Comparison of ENCODE assay signal across 9 cellular contexts in the genomic region with DNA sequence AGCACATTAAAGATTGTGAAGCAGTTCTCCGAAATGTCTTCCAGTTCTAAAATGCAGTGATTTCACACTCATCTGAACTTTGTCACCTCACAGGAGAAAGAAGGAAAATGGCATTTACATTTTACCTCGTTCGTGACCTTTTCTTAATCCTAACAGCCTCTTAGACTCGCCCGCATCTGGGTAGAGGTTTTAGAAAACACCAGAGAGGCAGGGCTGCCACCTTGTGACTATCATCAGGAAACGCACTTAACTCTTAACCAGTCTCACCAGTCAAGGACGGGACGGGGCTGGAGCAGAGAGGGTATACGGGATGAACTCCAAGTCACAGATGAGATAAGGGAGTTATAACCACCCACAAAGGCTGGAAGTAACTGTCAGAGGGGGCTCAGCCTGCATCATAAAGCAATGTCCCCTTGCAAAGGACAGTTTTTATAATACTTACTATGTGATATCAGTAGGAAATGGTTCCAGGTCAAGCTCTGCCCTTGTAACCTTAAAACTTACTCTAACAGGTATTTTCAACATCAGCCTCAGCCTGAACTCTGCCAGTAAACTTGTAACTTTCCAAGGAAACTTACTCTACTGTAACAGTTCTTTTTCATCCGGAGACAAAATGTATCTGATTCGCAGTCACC. TPM values are rescaled to one million over a fixed set of nuclear protein-coding genes. Genes with fewer than 3 reads are reported as not detected.
DNase-seq lines count a peak whose midpoint lies in the region; ATAC-seq and TF ChIP-seq lines count a peak whose summit lies in the region.
"Had no signal": no experiment of that assay in that cellular context is flagged by ENCODE, and none has a peak within 500 bp of the region (broad histone marks: within the 10 kb centered on the region; RNA-seq: fewer than 3 reads in every experiment).

No MANE protein-coding gene starts in this region.

- H3K9ac ChIP-seq in GM23248 = no peak overlapping the region

- peaks cover 66% of the 10 kb centered on the region for H3K27me3 Mint-ChIP-seq in activated CD4-positive, alpha-beta T cell treated with anti-CD3 and anti-CD28 coated beads, Interleukin-2, amount 10 ng/mL, durations not matched to agents 24 days and 14 days
- peaks cover 57 to 71% of the 10 kb centered on the region in 2 donors for H3K27me3 Mint-ChIP-seq in effector memory CD8-positive, alpha-beta T cell
- H3K27me3 Mint-ChIP-seq in natural killer cell treated with Interleukin-12 subunit alpha and Interleukin-12 subunit beta and Interleukin-15 and Interleukin-18, amount 100 ng/mL, for 72 hours = peaks cover 33 to 52% of the 10 kb centered on the region in 2 donors

- 21 to 22% methylated on average over 11 of the region's 11 CpGs for WGBS in GM23248 (ENCODE audit: low coverage in 1 of 2, low lambda C conversion rate in 2 of 2, missing lambda C conversion rate in 2 of 2), 2 experiments

- H3K36me3 ChIP-seq in GM23248 (ENCODE audit: low read depth) (no peaks in the 10 kb centered on the region), ascending aorta (no peaks in the 10 kb centered on the region)

- H3K9me3 ChIP-seq in GM23248 (ENCODE audit: low read depth) (no peaks in the 10 kb centered on the region), ascending aorta (no peaks in the 10 kb centered on the region)

- TF ChIP-seq CTCF in AG09309 (IDR thresholded peaks at IDR 0.05; ENCODE audit: control insufficient read depth, insufficient read depth, low read depth, low read length, missing control alignments) = peak; percentile 55
- no peak for TF ChIP-seq CTCF in ascending aorta (IDR thresholded peaks at IDR 0.05)

- no peaks in the 10 kb centered on the region for H3F3A ChIP-seq in GM23248 (ENCODE audit: insufficient read depth)

- in situ Hi-C loops in GM23248 (cut with MboI) = no loop called here

- H3K9me3 Mint-ChIP-seq in activated CD4-positive, alpha-beta T cell treated with anti-CD3 and anti-CD28 coated beads, Interleukin-2, amount 10 ng/mL, durations not matched to agents 24 days and 14 days = no peaks in the 10 kb centered on the region
- no peaks in the 10 kb centered on the region for H3K9me3 Mint-ChIP-seq in effector memory CD8-positive, alpha-beta T cell
- H3K9me3 Mint-ChIP-seq in natural killer cell treated with Interleukin-12 subunit alpha and Interleukin-12 subunit beta and Interleukin-15 and Interleukin-18, amount 100 ng/mL, for 72 hours = no peaks in the 10 kb centered on the region

- H3K27me3 ChIP-seq in GM23248 (replicated peaks; ENCODE audit: insufficient read depth) (peaks cover 60% of the 10 kb centered on the region), ascending aorta (no peaks in the 10 kb centered on the region)

- peak; percentile 68 for ATAC-seq in effector memory CD8-positive, alpha-beta T cell (replicated peaks)
- peak; percentile 58 to 65 for ATAC-seq in natural killer cell treated with Interleukin-12 subunit alpha and Interleukin-12 subunit beta and Interleukin-15 and Interleukin-18, amount 100 ng/mL, for 72 hours
- no peak for ATAC-seq in GM18867 (IDR thresholded peaks at IDR 0.05; ENCODE audit: unreplicated experiment)

- H3K79me2 ChIP-seq in GM23248 (ENCODE audit: insufficient read depth) = no peaks in the 10 kb centered on the region

- peaks cover 1% of the 10 kb centered on the region for H3K4me1 Mint-ChIP-seq in activated CD4-positive, alpha-beta T cell treated with anti-CD3 and anti-CD28 coated beads, Interleukin-2, amount 10 ng/mL, durations not matched to agents 24 days and 14 days
- H3K4me1 Mint-ChIP-seq in effector memory CD8-positive, alpha-beta T cell (ENCODE audit: low read depth in 2 of 2) = peaks cover 0 to 1% of the 10 kb centered on the region in 2 donors
- peaks cover 0 to 5% of the 10 kb centered on the region in 2 donors for H3K4me1 Mint-ChIP-seq in natural killer cell treated with Interleukin-12 subunit alpha and Interleukin-12 subunit beta and Interleukin-15 and Interleukin-18, amount 100 ng/mL, for 72 hours (ENCODE audit: low read depth in 2 of 2)

- intact Hi-C loops in activated CD4-positive, alpha-beta T cell treated with anti-CD3 and anti-CD28 coated beads, Interleukin-2, amount 10 ng/mL, durations not matched to agents 24 days and 14 days (cut with micrococcal nuclease) = loop anchor here (1.0 to 5.0 kb wide), 2 partner anchors 39 to 104 kb away; no protein-coding TSS in a partner anchor
- intact Hi-C loops in ascending aorta (cut with DNase I) = no loop called here

- H3K4me2 ChIP-seq in GM23248 (ENCODE audit: unreplicated experiment) = no peak overlapping the region

- H3K4me3 ChIP-seq in AG09309 (ENCODE audit: control insufficient read depth, low read depth, low read length) (no peak overlapping the region), GM23248 (no peak overlapping the region), ascending aorta (no peak overlapping the region)

- H3K4me1 ChIP-seq in GM23248 (ENCODE audit: insufficient read depth) (no peaks in the 10 kb centered on the region), ascending aorta (no peaks in the 10 kb centered on the region)

- DNase-seq in AG09309 (ENCODE audit: low read depth) = peak; percentile 10
- DNase-seq in GM23248 = peak; percentile 74
- DNase-seq in NCI-H446 (lab: John Stamatoyannopoulos, UW) = peak; percentile 8 to 40
- peak; percentile 83 for DNase-seq in activated CD4-positive, alpha-beta T cell treated with anti-CD3 and anti-CD28 coated beads, Interleukin-2, amount 10 ng/mL, durations not matched to agents 24 days and 14 days
- DNase-seq in effector memory CD8-positive, alpha-beta T cell = peak in 2 of 3 experiments; percentile 22 to 24
- no peak for DNase-seq in natural killer cell treated with Interleukin-12 subunit alpha and Interleukin-12 subunit beta and Interleukin-15 and Interleukin-18, amount 100 ng/mL, for 72 hours (ENCODE audit: low spot score)
- DNase-seq in ascending aorta (ENCODE audit: low spot score in 2 of 2) = no peak
- DNase-seq: left cardiac atrium had no signal

- H3K9me2 ChIP-seq in GM23248 (ENCODE audit: insufficient read depth) = no peaks in the 10 kb centered on the region

- H4K20me1 ChIP-seq in GM23248 (ENCODE audit: insufficient read depth) = no peaks in the 10 kb centered on the region

- no peaks in the 10 kb centered on the region for H3K36me3 Mint-ChIP-seq in activated CD4-positive, alpha-beta T cell treated with anti-CD3 and anti-CD28 coated beads, Interleukin-2, amount 10 ng/mL, durations not matched to agents 24 days and 14 days (ENCODE audit: low read depth)
- H3K36me3 Mint-ChIP-seq in effector memory CD8-positive, alpha-beta T cell (ENCODE audit: insufficient read depth) = no peaks in the 10 kb centered on the region
- no peaks in the 10 kb centered on the region for H3K36me3 Mint-ChIP-seq in natural killer cell treated with Interleukin-12 subunit alpha and Interleukin-12 subunit beta and Interleukin-15 and Interleukin-18, amount 100 ng/mL, for 72 hours

- H3K27ac ChIP-seq in GM23248 (no peak overlapping the region), ascending aorta (no peak overlapping the region)

- no peak overlapping the region for H3K27ac Mint-ChIP-seq in activated CD4-positive, alpha-beta T cell treated with anti-CD3 and anti-CD28 coated beads, Interleukin-2, amount 10 ng/mL, durations not matched to agents 24 days and 14 days
- H3K27ac Mint-ChIP-seq in effector memory CD8-positive, alpha-beta T cell = no peak overlapping the region
- no peak overlapping the region for H3K27ac Mint-ChIP-seq in natural killer cell treated with Interleukin-12 subunit alpha and Interleukin-12 subunit beta and Interleukin-15 and Interleukin-18, amount 100 ng/mL, for 72 hours

- no peak overlapping the region for H2AFZ ChIP-seq in GM23248

- no peak overlapping the region for H3K4me3 Mint-ChIP-seq in activated CD4-positive, alpha-beta T cell treated with anti-CD3 and anti-CD28 coated beads, Interleukin-2, amount 10 ng/mL, durations not matched to agents 24 days and 14 days
- H3K4me3 Mint-ChIP-seq in effector memory CD8-positive, alpha-beta T cell = no peak overlapping the region
- no peak overlapping the region for H3K4me3 Mint-ChIP-seq in natural killer cell treated with Interleukin-12 subunit alpha and Interleukin-12 subunit beta and Interleukin-15 and Interleukin-18, amount 100 ng/mL, for 72 hours

RNA-seq across cellular contexts. Expression of a gene that starts 8.6 kb away (rescaled TPM):
- not detected in 2 replicates for total RNA-seq in GM23248 (2014; rRNA removed; shearing (Covaris generic))
- polyA plus RNA-seq in GM23248 (2016; fragmentation: Nextera tagmentation; extraction: Ambion mirVana) = not detected in 2 replicates
- not detected in 2 replicates for total RNA-seq in activated CD4-positive, alpha-beta T cell treated with anti-CD3 and anti-CD28 coated beads, Interleukin-2, amount 10 ng/mL, durations not matched to agents 24 days and 14 days
- not detected for total RNA-seq in natural killer cell treated with Interleukin-12 subunit alpha and Interleukin-12 subunit beta and Interleukin-15 and Interleukin-18, amount 100 ng/mL, for 72 hours
- not detected for total RNA-seq in ascending aorta

RNA-seq across cellular contexts. Expression of a gene that starts 38.3 kb away (rescaled TPM):
- total RNA-seq in GM23248 (2014; rRNA removed; shearing (Covaris generic)) = not detected in 2 replicates
- polyA plus RNA-seq in GM23248 (2016; fragmentation: Nextera tagmentation; extraction: Ambion mirVana) = not detected in 2 replicates
- total RNA-seq in activated CD4-positive, alpha-beta T cell treated with anti-CD3 and anti-CD28 coated beads, Interleukin-2, amount 10 ng/mL, durations not matched to agents 24 days and 14 days = not detected in 2 replicates
- not detected for total RNA-seq in natural killer cell treated with Interleukin-12 subunit alpha and Interleukin-12 subunit beta and Interleukin-15 and Interleukin-18, amount 100 ng/mL, for 72 hours
- total RNA-seq in ascending aorta = not detected
- total RNA-seq: left cardiac atrium had no signal

RNA-seq across cellular contexts. Expression of a gene that starts 49.7 kb away (rescaled TPM):
- not detected in 2 replicates for total RNA-seq in GM23248 (2014; rRNA removed; shearing (Covaris generic))
- polyA plus RNA-seq in GM23248 (2016; fragmentation: Nextera tagmentation; extraction: Ambion mirVana) = not detected in 2 replicates
- not detected in 2 replicates for total RNA-seq in activated CD4-positive, alpha-beta T cell treated with anti-CD3 and anti-CD28 coated beads, Interleukin-2, amount 10 ng/mL, durations not matched to agents 24 days and 14 days
- not detected for total RNA-seq in natural killer cell treated with Interleukin-12 subunit alpha and Interleukin-12 subunit beta and Interleukin-15 and Interleukin-18, amount 100 ng/mL, for 72 hours
- not detected for total RNA-seq in ascending aorta

RNA-seq across cellular contexts. Expression of a gene that starts 58.6 kb away (rescaled TPM):
- not detected in 2 replicates for total RNA-seq in GM23248 (2014; rRNA removed; shearing (Covaris generic))
- polyA plus RNA-seq in GM23248 (2016; fragmentation: Nextera tagmentation; extraction: Ambion mirVana) = not detected in 2 replicates
- total RNA-seq in activated CD4-positive, alpha-beta T cell treated with anti-CD3 and anti-CD28 coated beads, Interleukin-2, amount 10 ng/mL, durations not matched to agents 24 days and 14 days = not detected in 2 replicates
- total RNA-seq in natural killer cell treated with Interleukin-12 subunit alpha and Interleukin-12 subunit beta and Interleukin-15 and Interleukin-18, amount 100 ng/mL, for 72 hours = not detected
- not detected for total RNA-seq in ascending aorta
- total RNA-seq: left cardiac atrium had no signal

Comparison
In these comparisons a context has a peak if more than half of its experiments do, and no peak if none do; other contexts are left out.
1. DNase-seq: peak in AG09309 (single experiment), GM23248 (single experiment), NCI-H446 (2 of 2), activated CD4-positive, alpha-beta T cell treated with anti-CD3 and anti-CD28 coated beads, Interleukin-2, amount 10 ng/mL, durations not matched to agents 24 days and 14 days (single experiment) and effector memory CD8-positive, alpha-beta T cell (2 of 3); none in natural killer cell treated with Interleukin-12 subunit alpha and Interleukin-12 subunit beta and Interleukin-15 and Interleukin-18, amount 100 ng/mL, for 72 hours (single experiment) and ascending aorta (0 of 2).